ENCODE assay signal across 14 cellular contexts in genomic region chr21:33259428-33259827, GRCh38. TPM values are rescaled to one million over a fixed set of nuclear protein-coding genes. Genes with fewer than 3 reads are reported as not detected.
DNase-seq lines count a peak whose midpoint lies in the region; ATAC-seq and TF ChIP-seq lines count a peak whose summit lies in the region.
"Had no signal": no experiment of that assay in that cellular context is flagged by ENCODE, and none has a peak within 500 bp of the region (broad histone marks: within the 10 kb centered on the region; RNA-seq: fewer than 3 reads in every experiment).

No MANE protein-coding gene starts in this region.

- POLR2A ChIA-PET in activated CD8-positive, alpha-beta T cell treated with anti-CD3 and anti-CD28 coated beads for 36 hours (lab: Charles Lee) = no interaction called here
- POLR2A ChIA-PET in activated CD8-positive, alpha-beta T cell treated with anti-CD3 and anti-CD28 coated beads, Interleukin-2, amount 10 ng/mL, durations not matched to agents 7 days and 5 days (lab: Charles Lee) = no interaction called here

- no peak for TF ChIP-seq POLR2A in NB4 (IDR thresholded peaks at IDR 0.05; ENCODE audit: extremely low read depth, insufficient read length)
- no peak for TF ChIP-seq POLR2A in spleen (IDR thresholded peaks at IDR 0.05)

- CTCF ChIA-PET in activated CD8-positive, alpha-beta T cell treated with anti-CD3 and anti-CD28 coated beads for 36 hours (lab: Charles Lee) = interaction anchor here (1.9 kb wide), 1 partner anchor 62 kb away, joined by 5 read pairs; no protein-coding TSS in a partner anchor
- CTCF ChIA-PET in activated CD8-positive, alpha-beta T cell treated with anti-CD3 and anti-CD28 coated beads, Interleukin-2, amount 10 ng/mL, durations not matched to agents 7 days and 5 days (lab: Charles Lee) = interaction anchor here (0.9 to 2.2 kb wide), 2 partner anchors 60 to 62 kb away, joined by 3 to 7 read pairs; no protein-coding TSS in a partner anchor

- no peak for TF ChIP-seq CTCF in activated CD8-positive, alpha-beta T cell treated with anti-CD3 and anti-CD28 coated beads for 36 hours (IDR thresholded peaks at IDR 0.05)
- TF ChIP-seq CTCF in NB4 (IDR thresholded peaks at IDR 0.05; ENCODE audit: low read depth, low read length) (no peak), epithelial cell of esophagus (IDR thresholded peaks at IDR 0.05; ENCODE audit: insufficient read depth, low read depth, low read length, missing control alignments) (no peak), spleen (IDR thresholded peaks at IDR 0.05 in 8 of 11, conservative IDR thresholded peaks at IDR 0.05 in 3 of 11) (no peak)

- peaks cover 4 to 96% (median 65%) of the 10 kb centered on the region in 6 donors for H3K36me3 ChIP-seq in spleen

- 75 to 90% (median 82%) methylated on average over 2 of the region's 2 CpGs for WGBS in spleen, 5 donors

- peaks cover 64% of the 10 kb centered on the region for H3K4me1 Mint-ChIP-seq in activated CD8-positive, alpha-beta T cell treated with anti-CD3 and anti-CD28 coated beads for 36 hours (ENCODE audit: low read depth)
- H3K4me1 Mint-ChIP-seq in activated CD8-positive, alpha-beta T cell treated with anti-CD3 and anti-CD28 coated beads, Interleukin-2, amount 10 ng/mL, durations not matched to agents 7 days and 5 days (ENCODE audit: low read depth) = peaks cover 52% of the 10 kb centered on the region

- no peak overlapping the region for H3K27ac Mint-ChIP-seq in activated CD8-positive, alpha-beta T cell treated with anti-CD3 and anti-CD28 coated beads for 36 hours
- H3K27ac Mint-ChIP-seq in activated CD8-positive, alpha-beta T cell treated with anti-CD3 and anti-CD28 coated beads, Interleukin-2, amount 10 ng/mL, durations not matched to agents 7 days and 5 days = no peak overlapping the region
- H3K27ac Mint-ChIP-seq: T-helper 1 cell treated with Interleukin-12 subunit alpha and Interleukin-12 subunit beta and Interleukin-4 antibody, amounts not matched to agents 30 μg/mL and 1 μg/mL, for 36 hours had no signal

- peak overlapping the region in 6 of 8 donors; percentile 24 to 70 (median 68) for H3K27ac ChIP-seq in spleen
- H3K27ac ChIP-seq: ascending aorta, thoracic aorta had no signal

- intact Hi-C loops in activated CD8-positive, alpha-beta T cell treated with anti-CD3 and anti-CD28 coated beads for 36 hours (cut with micrococcal nuclease) = no loop called here
- intact Hi-C loops in spleen (cut with DNase I; ENCODE audit: low total_unique reads) = no loop called here

- peak; percentile 48 for ATAC-seq in activated CD8-positive, alpha-beta T cell treated with anti-CD3 and anti-CD28 coated beads for 36 hours
- ATAC-seq in activated CD8-positive, alpha-beta T cell treated with anti-CD3 and anti-CD28 coated beads, Interleukin-2, amount 10 ng/mL, durations not matched to agents 7 days and 5 days = no peak
- no peak for ATAC-seq in HG03159 (IDR thresholded peaks at IDR 0.05; ENCODE audit: unreplicated experiment)

- H3K36me3 Mint-ChIP-seq in activated CD8-positive, alpha-beta T cell treated with anti-CD3 and anti-CD28 coated beads for 36 hours (ENCODE audit: low read depth) = peaks cover 68% of the 10 kb centered on the region
- peaks cover 80% of the 10 kb centered on the region for H3K36me3 Mint-ChIP-seq in activated CD8-positive, alpha-beta T cell treated with anti-CD3 and anti-CD28 coated beads, Interleukin-2, amount 10 ng/mL, durations not matched to agents 7 days and 5 days (ENCODE audit: low read depth)

- H3K4me3 ChIP-seq in NB4 (ENCODE audit: low read depth, low read length) (no peak overlapping the region), epithelial cell of esophagus (ENCODE audit: low read length) (no peak overlapping the region), spleen (no peak overlapping the region)
- H3K4me3 ChIP-seq: ascending aorta, thoracic aorta had no signal

- H3K4me3 Mint-ChIP-seq in activated CD8-positive, alpha-beta T cell treated with anti-CD3 and anti-CD28 coated beads for 36 hours = no peak overlapping the region
- no peak overlapping the region for H3K4me3 Mint-ChIP-seq in activated CD8-positive, alpha-beta T cell treated with anti-CD3 and anti-CD28 coated beads, Interleukin-2, amount 10 ng/mL, durations not matched to agents 7 days and 5 days
- H3K4me3 Mint-ChIP-seq: T-helper 1 cell treated with Interleukin-12 subunit alpha and Interleukin-12 subunit beta and Interleukin-4 antibody, amounts not matched to agents 30 μg/mL and 1 μg/mL, for 36 hours had no signal

- no peaks in the 10 kb centered on the region for H3K27me3 ChIP-seq in spleen (replicated peaks in 1 of 7)
- H3K27me3 ChIP-seq: ascending aorta had no signal

- H3K4me1 ChIP-seq in spleen = peaks cover 14 to 74% (median 38%) of the 10 kb centered on the region in 6 donors
- H3K4me1 ChIP-seq: ascending aorta had no signal

- H3K9me3 Mint-ChIP-seq in activated CD8-positive, alpha-beta T cell treated with anti-CD3 and anti-CD28 coated beads for 36 hours = peaks cover 1% of the 10 kb centered on the region
- no peaks in the 10 kb centered on the region for H3K9me3 Mint-ChIP-seq in activated CD8-positive, alpha-beta T cell treated with anti-CD3 and anti-CD28 coated beads, Interleukin-2, amount 10 ng/mL, durations not matched to agents 7 days and 5 days (ENCODE audit: insufficient read depth)

- peaks cover 0 to 12% (median 5%) of the 10 kb centered on the region in 8 donors for H3K9me3 ChIP-seq in spleen
- H3K9me3 ChIP-seq: ascending aorta, thoracic aorta had no signal

- DNase-seq in activated CD8-positive, alpha-beta T cell treated with anti-CD3 and anti-CD28 coated beads for 36 hours = no peak
- no peak for DNase-seq in activated CD8-positive, alpha-beta T cell treated with anti-CD3 and anti-CD28 coated beads, Interleukin-2, amount 10 ng/mL, durations not matched to agents 7 days and 5 days
- peak; percentile 28 for DNase-seq in NB4 (ENCODE audit: low read depth)
- DNase-seq in epithelial cell of esophagus (ENCODE audit: low read depth) = peak; percentile 63
- DNase-seq in spleen = no peak
- no peak for DNase-seq in UCSD-AML1 (lab: John Stamatoyannopoulos, UW; ENCODE audit: unreplicated experiment)
- no peak for DNase-seq in DMS153 (lab: John Stamatoyannopoulos, UW)
- DNase-seq: activated CD4-positive, CD25-positive, alpha-beta regulatory T cell treated with anti-CD3 and anti-CD28 coated beads, Interleukin-2, amount 50 U/mL, for 72 hours; dermis blood vessel endothelial cell; NCI-H2029 had no signal

- no peaks in the 10 kb centered on the region for H3K27me3 Mint-ChIP-seq in activated CD8-positive, alpha-beta T cell treated with anti-CD3 and anti-CD28 coated beads for 36 hours
- H3K27me3 Mint-ChIP-seq in activated CD8-positive, alpha-beta T cell treated with anti-CD3 and anti-CD28 coated beads, Interleukin-2, amount 10 ng/mL, durations not matched to agents 7 days and 5 days (ENCODE audit: low read depth) = no peaks in the 10 kb centered on the region

RNA-seq across cellular contexts. Expression of gene IL10RB, which starts 6.7 kb away (rescaled TPM):
- total RNA-seq in activated CD8-positive, alpha-beta T cell treated with anti-CD3 and anti-CD28 coated beads for 36 hours = 10 to 100 TPM; 25.0 to 30.5 TPM
- 10 to 100 TPM; 37.1 to 44.2 TPM for total RNA-seq in activated CD8-positive, alpha-beta T cell treated with anti-CD3 and anti-CD28 coated beads, Interleukin-2, amount 10 ng/mL, durations not matched to agents 7 days and 5 days
- 10 to 100 TPM; 44.1 to 89.7 (median 60.7) TPM for total RNA-seq in spleen
- polyA plus RNA-seq in spleen = 10 to 100 TPM; 25.4 to 29.6 (median 29.3) TPM

RNA-seq across cellular contexts. Expression of gene IFNAR2, which starts 29.7 kb away (rescaled TPM):
- total RNA-seq in activated CD8-positive, alpha-beta T cell treated with anti-CD3 and anti-CD28 coated beads for 36 hours = 10 to 100 TPM; 34.3 to 38.6 TPM
- total RNA-seq in activated CD8-positive, alpha-beta T cell treated with anti-CD3 and anti-CD28 coated beads, Interleukin-2, amount 10 ng/mL, durations not matched to agents 7 days and 5 days = 10 to 100 TPM; 54.6 to 62.4 TPM
- 100 to 1,000 TPM in 2 of 7 donors, 10 to 100 TPM in 5; 54.7 to 124 (median 86.8) TPM for total RNA-seq in spleen
- 10 to 100 TPM; 20.4 to 22.3 (median 22.0) TPM for polyA plus RNA-seq in spleen

Comparison
In these comparisons a context has a peak if more than half of its experiments do, and no peak if none do; other contexts are left out.
1. DNase-seq: peak in NB4 (single experiment) and epithelial cell of esophagus (single experiment); none in activated CD8-positive, alpha-beta T cell treated with anti-CD3 and anti-CD28 coated beads for 36 hours (single experiment), activated CD8-positive, alpha-beta T cell treated with anti-CD3 and anti-CD28 coated beads, Interleukin-2, amount 10 ng/mL, durations not matched to agents 7 days and 5 days (single experiment), spleen (single experiment), UCSD-AML1 (single experiment) and DMS153 (single experiment).